8 cellular contexts compared by ENCODE assay signal in genomic region chr2:240435955-240436625, GRCh38. TPM values are rescaled to one million over a fixed set of nuclear protein-coding genes. Genes with fewer than 3 reads are reported as not detected.
DNase-seq lines count a peak whose midpoint lies in the region; ATAC-seq lines count a peak whose summit lies in the region.

No MANE protein-coding gene starts in this region.

- H3K27me3 Mint-ChIP-seq in immature natural killer cell (ENCODE audit: low read depth in 3 of 3), result peaks cover 2 to 12% (median 9%) of the 10 kb centered on the region in 3 donors

- H3K4me1 Mint-ChIP-seq in immature natural killer cell, result peaks cover 5 to 7% of the 10 kb centered on the region in 2 donors

- ATAC-seq in HG03457 (IDR thresholded peaks at IDR 0.05; ENCODE audit: unreplicated experiment) (peak; percentile 9), GM19328 (IDR thresholded peaks at IDR 0.05; ENCODE audit: unreplicated experiment) (no peak)

- DNase-seq in NCI-H345 (lab: John Stamatoyannopoulos, UW) (peak; percentile 27), NCI-H345 treated with DMSO at 0.1 percent for 48 hours (lab: John Stamatoyannopoulos, UW; ENCODE audit: unreplicated experiment) (no peak), amniotic epithelial cell (ENCODE audit: low read depth) (peak; percentile 18), immature natural killer cell (no peak), GOT3 (lab: John Stamatoyannopoulos, UW) (no peak)
- DNase-seq in stimulated activated naive CD4-positive, alpha-beta T cell treated with Interleukin-2 at 50 U/mL for 16 hours (lab: John Stamatoyannopoulos, UW), result peak; percentile 15

- H3K9me3 Mint-ChIP-seq in immature natural killer cell, result no peaks in the 10 kb centered on the region

- H3K27ac Mint-ChIP-seq in immature natural killer cell, result no peak overlapping the region

- peak overlapping the region in 3 of 5 donors; percentile 24 to 60 (median 47) for H3K4me3 Mint-ChIP-seq in immature natural killer cell

- no peaks in the 10 kb centered on the region for H3K36me3 Mint-ChIP-seq in immature natural killer cell

RNA-seq across cellular contexts. Expression of gene GPC1, which starts 0.6 kb away (rescaled TPM):
- not detected for polyA plus RNA-seq in immature natural killer cell

Comparison
In these comparisons a context has a peak if more than half of its experiments do, and no peak if none do; other contexts are left out.
1. DNase-seq: peak in NCI-H345 (single experiment), amniotic epithelial cell (single experiment) and stimulated activated naive CD4-positive, alpha-beta T cell treated with Interleukin-2 at 50 U/mL for 16 hours (single experiment); none in NCI-H345 treated with DMSO at 0.1 percent for 48 hours (single experiment), immature natural killer cell (0 of 3) and GOT3 (single experiment).